In the genomic region with DNA sequence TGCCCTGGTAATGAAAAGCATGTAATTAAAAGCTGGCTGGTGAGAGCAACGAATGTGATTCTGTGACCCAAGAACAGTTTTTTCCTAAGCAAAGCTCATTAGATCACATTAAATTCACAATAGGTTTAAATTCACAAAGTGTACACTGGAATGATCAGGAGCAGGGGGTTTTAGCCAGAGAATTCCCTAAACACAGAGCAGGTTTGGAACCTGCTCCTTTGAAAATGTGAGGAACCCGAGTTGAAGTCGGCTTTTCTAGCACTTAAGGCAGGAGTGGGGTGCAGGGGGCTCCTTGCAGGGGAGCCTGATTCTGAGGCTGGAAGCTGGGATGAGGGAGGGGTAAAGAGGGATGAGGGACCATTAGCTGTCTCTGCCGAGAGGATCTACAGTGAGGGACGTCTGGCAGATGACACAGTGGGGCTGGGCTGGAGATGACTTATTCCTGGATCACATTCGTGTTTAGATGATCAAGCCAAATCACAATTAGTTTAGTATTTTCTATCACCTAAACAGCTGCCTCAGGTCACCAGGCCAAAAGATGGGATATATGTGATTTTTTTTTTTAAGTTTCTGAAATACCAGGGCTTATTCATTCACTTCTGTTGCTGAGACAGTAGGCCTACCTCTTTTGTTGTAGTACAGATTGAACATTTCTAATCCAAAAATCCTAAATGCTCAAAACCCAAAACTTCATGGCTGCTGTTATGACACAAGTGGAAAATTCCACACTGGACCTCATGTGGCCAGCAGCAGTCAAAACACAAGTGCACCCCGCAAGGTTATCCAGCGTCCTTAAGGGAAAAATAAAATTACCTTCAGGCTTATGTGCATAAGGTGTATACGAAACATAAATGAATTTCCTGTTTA, we compare ENCODE assay signal across 1 cellular context.
TF ChIP-seq lines count a peak whose summit lies in the region.

No MANE protein-coding gene starts in this region.

TF ChIP-seq in K562, 482 proteins besides CTCF, POLR2A, EP300 and RAD21 (continued from another document and continues in another):
- TF ChIP-seq, protein P1, sequence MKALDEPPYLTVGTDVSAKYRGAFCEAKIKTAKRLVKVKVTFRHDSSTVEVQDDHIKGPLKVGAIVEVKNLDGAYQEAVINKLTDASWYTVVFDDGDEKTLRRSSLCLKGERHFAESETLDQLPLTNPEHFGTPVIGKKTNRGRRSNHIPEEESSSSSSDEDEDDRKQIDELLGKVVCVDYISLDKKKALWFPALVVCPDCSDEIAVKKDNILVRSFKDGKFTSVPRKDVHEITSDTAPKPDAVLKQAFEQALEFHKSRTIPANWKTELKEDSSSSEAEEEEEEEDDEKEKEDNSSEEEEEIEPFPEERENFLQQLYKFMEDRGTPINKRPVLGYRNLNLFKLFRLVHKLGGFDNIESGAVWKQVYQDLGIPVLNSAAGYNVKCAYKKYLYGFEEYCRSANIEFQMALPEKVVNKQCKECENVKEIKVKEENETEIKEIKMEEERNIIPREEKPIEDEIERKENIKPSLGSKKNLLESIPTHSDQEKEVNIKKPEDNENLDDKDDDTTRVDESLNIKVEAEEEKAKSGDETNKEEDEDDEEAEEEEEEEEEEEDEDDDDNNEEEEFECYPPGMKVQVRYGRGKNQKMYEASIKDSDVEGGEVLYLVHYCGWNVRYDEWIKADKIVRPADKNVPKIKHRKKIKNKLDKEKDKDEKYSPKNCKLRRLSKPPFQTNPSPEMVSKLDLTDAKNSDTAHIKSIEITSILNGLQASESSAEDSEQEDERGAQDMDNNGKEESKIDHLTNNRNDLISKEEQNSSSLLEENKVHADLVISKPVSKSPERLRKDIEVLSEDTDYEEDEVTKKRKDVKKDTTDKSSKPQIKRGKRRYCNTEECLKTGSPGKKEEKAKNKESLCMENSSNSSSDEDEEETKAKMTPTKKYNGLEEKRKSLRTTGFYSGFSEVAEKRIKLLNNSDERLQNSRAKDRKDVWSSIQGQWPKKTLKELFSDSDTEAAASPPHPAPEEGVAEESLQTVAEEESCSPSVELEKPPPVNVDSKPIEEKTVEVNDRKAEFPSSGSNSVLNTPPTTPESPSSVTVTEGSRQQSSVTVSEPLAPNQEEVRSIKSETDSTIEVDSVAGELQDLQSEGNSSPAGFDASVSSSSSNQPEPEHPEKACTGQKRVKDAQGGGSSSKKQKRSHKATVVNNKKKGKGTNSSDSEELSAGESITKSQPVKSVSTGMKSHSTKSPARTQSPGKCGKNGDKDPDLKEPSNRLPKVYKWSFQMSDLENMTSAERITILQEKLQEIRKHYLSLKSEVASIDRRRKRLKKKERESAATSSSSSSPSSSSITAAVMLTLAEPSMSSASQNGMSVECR (CRISPR knock-in tag; IDR thresholded peaks at IDR 0.05), result no peak
- TF ChIP-seq RBM17 (IDR thresholded peaks at IDR 0.05; ENCODE audit: borderline replicate concordance, low read depth, low read length), result no peak
- TF ChIP-seq MAFG (tag; conservative IDR thresholded peaks at IDR 0.05), result no peak
- no peak; the same call in 1 of the 2 replicates for TF ChIP-seq MTA1 (IDR thresholded peaks at IDR 0.05; ENCODE audit: borderline replicate concordance)
- TF ChIP-seq NCOA2 (IDR thresholded peaks at IDR 0.05; ENCODE audit: partially characterized antibody in 2 of 2), result no peak
- no peak for TF ChIP-seq ZBED1 (IDR thresholded peaks at IDR 0.05)
- no peak; the same call in 1 of the 2 replicates for TF ChIP-seq HSF4 (CRISPR knock-in tag; IDR thresholded peaks at IDR 0.05; ENCODE audit: borderline replicate concordance)
- no peak for TF ChIP-seq CGGBP1 (CRISPR knock-in tag; IDR thresholded peaks at IDR 0.05)
- TF ChIP-seq EP400 (IDR thresholded peaks at IDR 0.05), result peak; percentile 23; the same call in 1 of the 2 replicates
- TF ChIP-seq FOSL1 (tag; conservative IDR thresholded peaks at IDR 0.05), result peak; percentile 38; the same call in 1 of the 2 replicates
- no peak for TF ChIP-seq TAF1 (IDR thresholded peaks at IDR 0.05; ENCODE audit: control insufficient read depth, extremely low read depth, insufficient read depth, low read length, severe bottlenecking)
- no peak for TF ChIP-seq POLR2B (IDR thresholded peaks at IDR 0.05; ENCODE audit: low read depth, partially characterized antibody)
- no peak for TF ChIP-seq U2AF1 (optimal IDR thresholded peaks at IDR 0.05; ENCODE audit: low read depth, low read length)
- no peak for TF ChIP-seq PHTF2 (CRISPR knock-in tag; IDR thresholded peaks at IDR 0.05)
- TF ChIP-seq FOXA1 (IDR thresholded peaks at IDR 0.05; ENCODE audit: borderline replicate concordance), result no peak
- TF ChIP-seq GABPA (tag; conservative IDR thresholded peaks at IDR 0.05; ENCODE audit: low read depth), result peak; percentile 18; the same call in 1 of the 2 replicates
- TF ChIP-seq, protein P2, sequence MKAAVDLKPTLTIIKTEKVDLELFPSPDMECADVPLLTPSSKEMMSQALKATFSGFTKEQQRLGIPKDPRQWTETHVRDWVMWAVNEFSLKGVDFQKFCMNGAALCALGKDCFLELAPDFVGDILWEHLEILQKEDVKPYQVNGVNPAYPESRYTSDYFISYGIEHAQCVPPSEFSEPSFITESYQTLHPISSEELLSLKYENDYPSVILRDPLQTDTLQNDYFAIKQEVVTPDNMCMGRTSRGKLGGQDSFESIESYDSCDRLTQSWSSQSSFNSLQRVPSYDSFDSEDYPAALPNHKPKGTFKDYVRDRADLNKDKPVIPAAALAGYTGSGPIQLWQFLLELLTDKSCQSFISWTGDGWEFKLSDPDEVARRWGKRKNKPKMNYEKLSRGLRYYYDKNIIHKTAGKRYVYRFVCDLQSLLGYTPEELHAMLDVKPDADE (conservative IDR thresholded peaks at IDR 0.05; ENCODE audit: control insufficient read depth, low read depth, low read length), result no peak
- no peak for TF ChIP-seq EHMT2 (IDR thresholded peaks at IDR 0.05)
- TF ChIP-seq KDM1A (IDR thresholded peaks at IDR 0.05), result no peak
- peak; percentile 44; the same call in 1 of the 2 replicates for TF ChIP-seq NFRKB (IDR thresholded peaks at IDR 0.05; ENCODE audit: low read depth)
- no peak for TF ChIP-seq NELFE (IDR thresholded peaks at IDR 0.05; ENCODE audit: insufficient read depth, insufficient read length)
- no peak for TF ChIP-seq XRCC5 (IDR thresholded peaks at IDR 0.05; ENCODE audit: low read depth, low read length)
- TF ChIP-seq THRB (CRISPR knock-in tag; conservative IDR thresholded peaks at IDR 0.05), result no peak
- TF ChIP-seq BRD4 (IDR thresholded peaks at IDR 0.05), result no peak
- TF ChIP-seq HNRNPL (IDR thresholded peaks at IDR 0.05; ENCODE audit: low read depth, low read length), result no peak
- no peak for TF ChIP-seq NR2C2 (CRISPR knock-in tag; IDR thresholded peaks at IDR 0.05)
- TF ChIP-seq NR2C2 (tag; IDR thresholded peaks at IDR 0.05), result no peak; the same call in 1 of the 2 replicates
- no peak; the same call in 1 of the 2 replicates for TF ChIP-seq MTF1 (CRISPR knock-in tag; IDR thresholded peaks at IDR 0.05; ENCODE audit: borderline replicate concordance)
- TF ChIP-seq ATF7 (IDR thresholded peaks at IDR 0.05), result no peak
- TF ChIP-seq, protein P3, sequence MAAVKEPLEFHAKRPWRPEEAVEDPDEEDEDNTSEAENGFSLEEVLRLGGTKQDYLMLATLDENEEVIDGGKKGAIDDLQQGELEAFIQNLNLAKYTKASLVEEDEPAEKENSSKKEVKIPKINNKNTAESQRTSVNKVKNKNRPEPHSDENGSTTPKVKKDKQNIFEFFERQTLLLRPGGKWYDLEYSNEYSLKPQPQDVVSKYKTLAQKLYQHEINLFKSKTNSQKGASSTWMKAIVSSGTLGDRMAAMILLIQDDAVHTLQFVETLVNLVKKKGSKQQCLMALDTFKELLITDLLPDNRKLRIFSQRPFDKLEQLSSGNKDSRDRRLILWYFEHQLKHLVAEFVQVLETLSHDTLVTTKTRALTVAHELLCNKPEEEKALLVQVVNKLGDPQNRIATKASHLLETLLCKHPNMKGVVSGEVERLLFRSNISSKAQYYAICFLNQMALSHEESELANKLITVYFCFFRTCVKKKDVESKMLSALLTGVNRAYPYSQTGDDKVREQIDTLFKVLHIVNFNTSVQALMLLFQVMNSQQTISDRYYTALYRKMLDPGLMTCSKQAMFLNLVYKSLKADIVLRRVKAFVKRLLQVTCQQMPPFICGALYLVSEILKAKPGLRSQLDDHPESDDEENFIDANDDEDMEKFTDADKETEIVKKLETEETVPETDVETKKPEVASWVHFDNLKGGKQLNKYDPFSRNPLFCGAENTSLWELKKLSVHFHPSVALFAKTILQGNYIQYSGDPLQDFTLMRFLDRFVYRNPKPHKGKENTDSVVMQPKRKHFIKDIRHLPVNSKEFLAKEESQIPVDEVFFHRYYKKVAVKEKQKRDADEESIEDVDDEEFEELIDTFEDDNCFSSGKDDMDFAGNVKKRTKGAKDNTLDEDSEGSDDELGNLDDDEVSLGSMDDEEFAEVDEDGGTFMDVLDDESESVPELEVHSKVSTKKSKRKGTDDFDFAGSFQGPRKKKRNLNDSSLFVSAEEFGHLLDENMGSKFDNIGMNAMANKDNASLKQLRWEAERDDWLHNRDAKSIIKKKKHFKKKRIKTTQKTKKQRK (IDR thresholded peaks at IDR 0.05; ENCODE audit: borderline replicate concordance, low read depth, low read length), result no peak
- TF ChIP-seq, protein P4, sequence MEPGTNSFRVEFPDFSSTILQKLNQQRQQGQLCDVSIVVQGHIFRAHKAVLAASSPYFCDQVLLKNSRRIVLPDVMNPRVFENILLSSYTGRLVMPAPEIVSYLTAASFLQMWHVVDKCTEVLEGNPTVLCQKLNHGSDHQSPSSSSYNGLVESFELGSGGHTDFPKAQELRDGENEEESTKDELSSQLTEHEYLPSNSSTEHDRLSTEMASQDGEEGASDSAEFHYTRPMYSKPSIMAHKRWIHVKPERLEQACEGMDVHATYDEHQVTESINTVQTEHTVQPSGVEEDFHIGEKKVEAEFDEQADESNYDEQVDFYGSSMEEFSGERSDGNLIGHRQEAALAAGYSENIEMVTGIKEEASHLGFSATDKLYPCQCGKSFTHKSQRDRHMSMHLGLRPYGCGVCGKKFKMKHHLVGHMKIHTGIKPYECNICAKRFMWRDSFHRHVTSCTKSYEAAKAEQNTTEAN (CRISPR knock-in tag; IDR thresholded peaks at IDR 0.05), result 0 out of 2 replicates have a peak, but pooled peaks have one; percentile 32
- TF ChIP-seq PYGO2 (tag; IDR thresholded peaks at IDR 0.05), result no peak
- TF ChIP-seq TEAD4 (IDR thresholded peaks at IDR 0.05; ENCODE audit: low read length), result no peak
- no peak for TF ChIP-seq TEAD4 (CRISPR knock-in tag; IDR thresholded peaks at IDR 0.05; ENCODE audit: borderline replicate concordance)
- no peak for TF ChIP-seq ZHX1 (conservative IDR thresholded peaks at IDR 0.05; ENCODE audit: low read length)
- TF ChIP-seq, protein P5, sequence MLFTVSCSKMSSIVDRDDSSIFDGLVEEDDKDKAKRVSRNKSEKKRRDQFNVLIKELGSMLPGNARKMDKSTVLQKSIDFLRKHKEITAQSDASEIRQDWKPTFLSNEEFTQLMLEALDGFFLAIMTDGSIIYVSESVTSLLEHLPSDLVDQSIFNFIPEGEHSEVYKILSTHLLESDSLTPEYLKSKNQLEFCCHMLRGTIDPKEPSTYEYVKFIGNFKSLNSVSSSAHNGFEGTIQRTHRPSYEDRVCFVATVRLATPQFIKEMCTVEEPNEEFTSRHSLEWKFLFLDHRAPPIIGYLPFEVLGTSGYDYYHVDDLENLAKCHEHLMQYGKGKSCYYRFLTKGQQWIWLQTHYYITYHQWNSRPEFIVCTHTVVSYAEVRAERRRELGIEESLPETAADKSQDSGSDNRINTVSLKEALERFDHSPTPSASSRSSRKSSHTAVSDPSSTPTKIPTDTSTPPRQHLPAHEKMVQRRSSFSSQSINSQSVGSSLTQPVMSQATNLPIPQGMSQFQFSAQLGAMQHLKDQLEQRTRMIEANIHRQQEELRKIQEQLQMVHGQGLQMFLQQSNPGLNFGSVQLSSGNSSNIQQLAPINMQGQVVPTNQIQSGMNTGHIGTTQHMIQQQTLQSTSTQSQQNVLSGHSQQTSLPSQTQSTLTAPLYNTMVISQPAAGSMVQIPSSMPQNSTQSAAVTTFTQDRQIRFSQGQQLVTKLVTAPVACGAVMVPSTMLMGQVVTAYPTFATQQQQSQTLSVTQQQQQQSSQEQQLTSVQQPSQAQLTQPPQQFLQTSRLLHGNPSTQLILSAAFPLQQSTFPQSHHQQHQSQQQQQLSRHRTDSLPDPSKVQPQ (CRISPR knock-in tag; IDR thresholded peaks at IDR 0.05; ENCODE audit: borderline replicate concordance), result no peak
- TF ChIP-seq TBP (optimal IDR thresholded peaks at IDR 0.05; ENCODE audit: low read depth, low read length), result peak; percentile 12
- no peak for TF ChIP-seq FUS (optimal IDR thresholded peaks at IDR 0.05; ENCODE audit: low read depth, low read length)
- TF ChIP-seq GATAD2A (IDR thresholded peaks at IDR 0.05), result no peak
- TF ChIP-seq STAT5A (IDR thresholded peaks at IDR 0.05; ENCODE audit: borderline replicate concordance, low read length), result no peak
- TF ChIP-seq SNAPC5 (CRISPR knock-in tag; IDR thresholded peaks at IDR 0.05), result no peak
